ENCODE assay signal across 22 cellular contexts in genomic region chr13:113027095-113027494, GRCh38.
"Had no signal": no experiment of that assay in that cellular context is flagged by ENCODE, and none has a peak within 500 bp of the region (broad histone marks: within the 10 kb centered on the region; RNA-seq: fewer than 3 reads in every experiment).

No MANE protein-coding gene starts in this region.

- H3K36me3 ChIP-seq: gastrocnemius medialis, pancreas, thoracic aorta, transverse colon had no signal

- H3K27me3 Mint-ChIP-seq: naive thymus-derived CD8-positive, alpha-beta T cell had no signal

- H3K9me3 Mint-ChIP-seq: effector memory CD8-positive, alpha-beta T cell; naive thymus-derived CD8-positive, alpha-beta T cell had no signal

- H3K9me3 ChIP-seq: esophagus muscularis mucosa, gastrocnemius medialis, heart right ventricle, mucosa of descending colon, pancreas, stomach, thoracic aorta, transverse colon had no signal

- H3K4me1 ChIP-seq: gastrocnemius medialis, pancreas, transverse colon had no signal

- H3K27me3 ChIP-seq: pancreas, transverse colon had no signal

- ATAC-seq: effector memory CD8-positive, alpha-beta T cell; gastrocnemius medialis; heart right ventricle; left lobe of liver; mucosa of descending colon; naive thymus-derived CD8-positive, alpha-beta T cell; right cardiac atrium had no signal

- H3K27ac Mint-ChIP-seq: effector memory CD8-positive, alpha-beta T cell; naive thymus-derived CD8-positive, alpha-beta T cell; progenitor cell of endocrine pancreas had no signal

- H3K4me3 ChIP-seq: esophagus muscularis mucosa, gastrocnemius medialis, heart right ventricle, mucosa of descending colon, pancreas, stomach, thoracic aorta, transverse colon had no signal

- DNase-seq: effector memory CD8-positive, alpha-beta T cell; gastrocnemius medialis; hypothalamus; kidney glomerular epithelial cell; mammary epithelial cell; mucosa of descending colon; naive thymus-derived CD8-positive, alpha-beta T cell; occipital lobe; small intestine; stimulated activated CD4-positive, alpha-beta T cell treated with anti-CD3 and anti-CD28 coated beads, Interleukin-12 subunit alpha, Interleukin-12 subunit beta, amount 100 ng/mL, for 4 hours; stimulated activated naive CD4-positive, alpha-beta T cell; stomach; substantia nigra; transverse colon had no signal

- H3K4me3 Mint-ChIP-seq: effector memory CD8-positive, alpha-beta T cell; naive thymus-derived CD8-positive, alpha-beta T cell had no signal

- H3K27ac ChIP-seq: epithelial cell of prostate, esophagus muscularis mucosa, gastrocnemius medialis, heart right ventricle, pancreas, stomach, thoracic aorta, transverse colon had no signal
